Comparison of ENCODE assay signal across 1 cellular context in genomic region chr14:50823763-50824636, GRCh38.
TF ChIP-seq lines count a peak whose summit lies in the region.

No MANE protein-coding gene starts in this region.

TF ChIP-seq in HepG2, 621 proteins besides CTCF, POLR2A, EP300 and RAD21 (continued from another document):
- TF ChIP-seq, protein P1, sequence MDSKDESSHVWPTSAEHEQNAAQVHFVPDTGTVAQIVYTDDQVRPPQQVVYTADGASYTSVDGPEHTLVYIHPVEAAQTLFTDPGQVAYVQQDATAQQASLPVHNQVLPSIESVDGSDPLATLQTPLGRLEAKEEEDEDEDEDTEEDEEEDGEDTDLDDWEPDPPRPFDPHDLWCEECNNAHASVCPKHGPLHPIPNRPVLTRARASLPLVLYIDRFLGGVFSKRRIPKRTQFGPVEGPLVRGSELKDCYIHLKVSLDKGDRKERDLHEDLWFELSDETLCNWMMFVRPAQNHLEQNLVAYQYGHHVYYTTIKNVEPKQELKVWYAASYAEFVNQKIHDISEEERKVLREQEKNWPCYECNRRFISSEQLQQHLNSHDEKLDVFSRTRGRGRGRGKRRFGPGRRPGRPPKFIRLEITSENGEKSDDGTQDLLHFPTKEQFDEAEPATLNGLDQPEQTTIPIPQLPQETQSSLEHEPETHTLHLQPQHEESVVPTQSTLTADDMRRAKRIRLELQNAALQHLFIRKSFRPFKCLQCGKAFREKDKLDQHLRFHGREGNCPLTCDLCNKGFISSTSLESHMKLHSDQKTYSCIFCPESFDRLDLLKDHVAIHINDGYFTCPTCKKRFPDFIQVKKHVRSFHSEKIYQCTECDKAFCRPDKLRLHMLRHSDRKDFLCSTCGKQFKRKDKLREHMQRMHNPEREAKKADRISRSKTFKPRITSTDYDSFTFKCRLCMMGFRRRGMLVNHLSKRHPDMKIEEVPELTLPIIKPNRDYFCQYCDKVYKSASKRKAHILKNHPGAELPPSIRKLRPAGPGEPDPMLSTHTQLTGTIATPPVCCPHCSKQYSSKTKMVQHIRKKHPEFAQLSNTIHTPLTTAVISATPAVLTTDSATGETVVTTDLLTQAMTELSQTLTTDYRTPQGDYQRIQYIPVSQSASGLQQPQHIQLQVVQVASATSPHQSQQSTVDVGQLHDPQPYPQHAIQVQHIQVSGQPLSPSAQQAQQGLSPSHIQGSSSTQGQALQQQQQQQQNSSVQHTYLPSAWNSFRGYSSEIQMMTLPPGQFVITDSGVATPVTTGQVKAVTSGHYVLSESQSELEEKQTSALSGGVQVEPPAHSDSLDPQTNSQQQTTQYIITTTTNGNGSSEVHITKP (CRISPR knock-in tag; IDR thresholded peaks at IDR 0.05; ENCODE audit: low read depth): no peak
- TF ChIP-seq HMG20B (CRISPR knock-in tag; conservative IDR thresholded peaks at IDR 0.05) (no peak), TCF12 (IDR thresholded peaks at IDR 0.05) (no peak), TCF12 (CRISPR knock-in tag; IDR thresholded peaks at IDR 0.05) (no peak), BHLHE40 (IDR thresholded peaks at IDR 0.05; ENCODE audit: low read length) (no peak), CAMTA2 (CRISPR knock-in tag; IDR thresholded peaks at IDR 0.05; ENCODE audit: borderline replicate concordance) (no peak), ISL2 (CRISPR knock-in tag; IDR thresholded peaks at IDR 0.05) (no peak)
- TF ChIP-seq, protein P2, sequence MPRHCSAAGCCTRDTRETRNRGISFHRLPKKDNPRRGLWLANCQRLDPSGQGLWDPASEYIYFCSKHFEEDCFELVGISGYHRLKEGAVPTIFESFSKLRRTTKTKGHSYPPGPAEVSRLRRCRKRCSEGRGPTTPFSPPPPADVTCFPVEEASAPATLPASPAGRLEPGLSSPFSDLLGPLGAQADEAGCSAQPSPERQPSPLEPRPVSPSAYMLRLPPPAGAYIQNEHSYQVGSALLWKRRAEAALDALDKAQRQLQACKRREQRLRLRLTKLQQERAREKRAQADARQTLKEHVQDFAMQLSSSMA (CRISPR knock-in tag; IDR thresholded peaks at IDR 0.05): no peak
TF ChIP-seq in HepG2: peak in this region for 0.
